Comparison of ENCODE assay signal across 1 cellular context in genomic region chr7:154913645-154914579, GRCh38.
A peak's percentile ranks its signal among the peaks of the same experiment; 100 is the strongest.
TF ChIP-seq lines count a peak whose summit lies in the region.

No MANE protein-coding gene starts in this region.

TF ChIP-seq in HepG2, 621 proteins besides CTCF, POLR2A, EP300 and RAD21 (continued from another document and continues in another):
- TF ChIP-seq ZFP82 (CRISPR knock-in tag; IDR thresholded peaks at IDR 0.05; ENCODE audit: borderline replicate concordance): no peak; the same call in 1 of the 2 replicates
- TF ChIP-seq CCAR2 (optimal IDR thresholded peaks at IDR 0.05; ENCODE audit: low read depth, low read length): no peak
- TF ChIP-seq ZBED4 (CRISPR knock-in tag; IDR thresholded peaks at IDR 0.05; ENCODE audit: borderline replicate concordance): peak; percentile 87; the same call in 1 of the 2 replicates
- peak; percentile 92 for TF ChIP-seq NR1H2 (CRISPR knock-in tag; IDR thresholded peaks at IDR 0.05; ENCODE audit: borderline replicate concordance, low read depth)
- no peak for TF ChIP-seq ATF3 (CRISPR knock-in tag; IDR thresholded peaks at IDR 0.05)
- TF ChIP-seq THRA (CRISPR knock-in tag; IDR thresholded peaks at IDR 0.05; ENCODE audit: borderline replicate concordance): peak; percentile 97
- no peak for TF ChIP-seq KLF13 (CRISPR knock-in tag; IDR thresholded peaks at IDR 0.05)
- TF ChIP-seq DDIT3 (CRISPR knock-in tag; IDR thresholded peaks at IDR 0.05): no peak
- TF ChIP-seq ZKSCAN8 (CRISPR knock-in tag; IDR thresholded peaks at IDR 0.05; ENCODE audit: borderline replicate concordance): 0 out of 2 replicates have a peak, but pooled peaks have one; percentile 46
- TF ChIP-seq ZNF615 (CRISPR knock-in tag; IDR thresholded peaks at IDR 0.05; ENCODE audit: borderline replicate concordance): no peak
- TF ChIP-seq ZNF674 (CRISPR knock-in tag; IDR thresholded peaks at IDR 0.05; ENCODE audit: low read depth): no peak
- no peak for TF ChIP-seq ZNF446 (CRISPR knock-in tag; IDR thresholded peaks at IDR 0.05)
- TF ChIP-seq RXRB (CRISPR knock-in tag; IDR thresholded peaks at IDR 0.05; ENCODE audit: borderline replicate concordance): peak; percentile 99
- no peak for TF ChIP-seq ZFP62 (CRISPR knock-in tag; IDR thresholded peaks at IDR 0.05)
- peak; percentile 76; the same call in 1 of the 2 replicates for TF ChIP-seq ZNF816 (CRISPR knock-in tag; IDR thresholded peaks at IDR 0.05; ENCODE audit: borderline replicate concordance)
- TF ChIP-seq ZNF574 (CRISPR knock-in tag; IDR thresholded peaks at IDR 0.05): peak; percentile 74
- TF ChIP-seq TOE1 (CRISPR knock-in tag; IDR thresholded peaks at IDR 0.05): peak; percentile 81; the same call in 1 of the 2 replicates
- no peak for TF ChIP-seq ZNF7 (CRISPR knock-in tag; IDR thresholded peaks at IDR 0.05)
- TF ChIP-seq ZNF484 (CRISPR knock-in tag; IDR thresholded peaks at IDR 0.05; ENCODE audit: borderline replicate concordance, low read depth): no peak
- TF ChIP-seq ZNF639 (CRISPR knock-in tag; conservative IDR thresholded peaks at IDR 0.05): no peak
- no peak for TF ChIP-seq TAF15 (IDR thresholded peaks at IDR 0.05; ENCODE audit: low read depth, low read length, poor library complexity, severe bottlenecking)
- peak; percentile 80 for TF ChIP-seq MXD4 (CRISPR knock-in tag; IDR thresholded peaks at IDR 0.05)
- no peak for TF ChIP-seq ZNF24 (IDR thresholded peaks at IDR 0.05)
- TF ChIP-seq ARNT2 (CRISPR knock-in tag; IDR thresholded peaks at IDR 0.05; ENCODE audit: low read depth): peak; percentile 42; the same call in 1 of the 2 replicates
- TF ChIP-seq JDP2 (CRISPR knock-in tag; IDR thresholded peaks at IDR 0.05; ENCODE audit: borderline replicate concordance): no peak
- TF ChIP-seq ZNF337 (CRISPR knock-in tag; IDR thresholded peaks at IDR 0.05; ENCODE audit: borderline replicate concordance, low read depth): no peak
- TF ChIP-seq ZNF644 (CRISPR knock-in tag; IDR thresholded peaks at IDR 0.05; ENCODE audit: low read depth): no peak
- TF ChIP-seq ZBTB26 (CRISPR knock-in tag; IDR thresholded peaks at IDR 0.05; ENCODE audit: borderline replicate concordance): peak; percentile 69; the same call in 1 of the 2 replicates
- no peak for TF ChIP-seq ZNF530 (CRISPR knock-in tag; IDR thresholded peaks at IDR 0.05; ENCODE audit: low read depth)
- TF ChIP-seq ZNF30 (CRISPR knock-in tag; IDR thresholded peaks at IDR 0.05): no peak
- TF ChIP-seq GMEB2 (CRISPR knock-in tag; IDR thresholded peaks at IDR 0.05; ENCODE audit: low read depth): no peak
- peak; percentile 81 for TF ChIP-seq ATF2 (CRISPR knock-in tag; IDR thresholded peaks at IDR 0.05)
- peak; percentile 58; the same call in 1 of the 2 replicates for TF ChIP-seq MIXL1 (CRISPR knock-in tag; IDR thresholded peaks at IDR 0.05)
- TF ChIP-seq ZNF703 (CRISPR knock-in tag; IDR thresholded peaks at IDR 0.05; ENCODE audit: borderline replicate concordance): 0 out of 2 replicates have a peak, but pooled peaks have one; percentile 59
- no peak for TF ChIP-seq ZBTB21 (CRISPR knock-in tag; IDR thresholded peaks at IDR 0.05)
- TF ChIP-seq ZSCAN21 (CRISPR knock-in tag; IDR thresholded peaks at IDR 0.05; ENCODE audit: borderline replicate concordance): 0 out of 2 replicates have a peak, but pooled peaks have one; percentile 23
- TF ChIP-seq GABPA (IDR thresholded peaks at IDR 0.05; ENCODE audit: low read depth, low read length): 0 out of 2 replicates have a peak, but pooled peaks have one; percentile 11
- TF ChIP-seq GABPA (CRISPR knock-in tag; IDR thresholded peaks at IDR 0.05; ENCODE audit: low read depth): peak; percentile 66
- TF ChIP-seq ZNF614 (CRISPR knock-in tag; IDR thresholded peaks at IDR 0.05; ENCODE audit: borderline replicate concordance): peak; percentile 52; the same call in 1 of the 2 replicates
- TF ChIP-seq MXD3 (CRISPR knock-in tag; IDR thresholded peaks at IDR 0.05): no peak
- peak; percentile 74; the same call in 1 of the 2 replicates for TF ChIP-seq ZNF232 (CRISPR knock-in tag; IDR thresholded peaks at IDR 0.05; ENCODE audit: borderline replicate concordance)
- TF ChIP-seq PAWR (CRISPR knock-in tag; IDR thresholded peaks at IDR 0.05; ENCODE audit: borderline replicate concordance): no peak
- TF ChIP-seq TBP (CRISPR knock-in tag; IDR thresholded peaks at IDR 0.05): no peak
- TF ChIP-seq NR3C1 (CRISPR knock-in tag; IDR thresholded peaks at IDR 0.05): no peak
- TF ChIP-seq HIC2 (CRISPR knock-in tag; IDR thresholded peaks at IDR 0.05; ENCODE audit: low read depth): no peak
